8 cellular contexts compared by ENCODE assay signal in the genomic region with DNA sequence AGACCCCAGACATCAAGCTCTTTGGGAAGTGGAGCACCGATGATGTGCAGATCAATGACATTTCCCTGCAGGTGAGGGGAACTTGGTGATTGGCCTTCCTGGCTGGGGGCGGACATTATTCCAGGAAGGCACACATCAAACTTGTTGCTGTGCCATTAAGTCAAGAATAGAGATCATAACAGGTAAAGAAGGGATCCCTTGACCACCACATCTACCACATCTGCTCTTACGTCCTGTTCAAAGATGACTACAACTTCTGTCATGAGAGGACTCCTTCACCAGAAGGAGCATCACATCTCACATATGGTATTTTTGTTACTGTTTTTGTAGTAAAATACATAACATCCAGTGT. TPM values are rescaled to one million over a fixed set of nuclear protein-coding genes. Genes with fewer than 3 reads are reported as not detected.
A peak's percentile ranks its signal among the peaks of the same experiment; 100 is the strongest.
DNase-seq lines count a peak whose midpoint lies in the region; ATAC-seq, FAIRE-seq and TF ChIP-seq lines count a peak whose summit lies in the region.

No MANE protein-coding gene starts in this region.

- peak overlapping the region; percentile 90 for H3K9ac ChIP-seq in astrocyte (ENCODE audit: low read length)

- peaks cover 20% of the 10 kb centered on the region for H3K4me1 Mint-ChIP-seq in astrocyte (ENCODE audit: low read depth, unreplicated experiment)

- H3K4me3 ChIP-seq in cardiac muscle cell (peak overlapping the region; percentile 77), astrocyte (ENCODE audit: insufficient read depth, low read depth, low read length) (peak overlapping the region; percentile 93), lower lobe of right lung (peak overlapping the region; percentile 80), upper lobe of right lung (peak overlapping the region; percentile 78)

- peaks cover 67% of the 10 kb centered on the region for H3K79me2 ChIP-seq in astrocyte (ENCODE audit: insufficient read depth, low read length)

- H3K36me3 ChIP-seq in cardiac muscle cell: peaks cover 18% of the 10 kb centered on the region
- H3K36me3 ChIP-seq in astrocyte (ENCODE audit: insufficient read depth, low read length): peaks cover 25% of the 10 kb centered on the region
- peaks cover 51% of the 10 kb centered on the region for H3K36me3 ChIP-seq in lower lobe of right lung
- peaks cover 50% of the 10 kb centered on the region for H3K36me3 ChIP-seq in upper lobe of right lung

- peak overlapping the region; percentile 100 for H3K27ac Mint-ChIP-seq in astrocyte (ENCODE audit: unreplicated experiment)

- peak overlapping the region; percentile 95 for H3K4me2 ChIP-seq in astrocyte (ENCODE audit: low read length)

- intact Hi-C loops in left cardiac atrium (cut with DNase I) (no loop called here), lower lobe of right lung (cut with DNase I) (no loop called here), upper lobe of right lung (cut with DNase I) (no loop called here)

- no peak for DNase-seq in cardiac muscle cell (ENCODE audit: low read depth in 1 of 2, low spot score in 1 of 2)
- no peak for DNase-seq in left cardiac atrium
- no peak for DNase-seq in astrocyte (ENCODE audit: low read depth)
- DNase-seq in lower lobe of right lung: no peak
- DNase-seq in upper lobe of right lung: no peak
- no peak for DNase-seq in NCI-H446 treated with DMSO at 0.1 percent for 48 hours (lab: John Stamatoyannopoulos, UW)
- DNase-seq in SHP77 treated with DMSO at 0.1 percent for 48 hours (lab: John Stamatoyannopoulos, UW): no peak
- no peak for DNase-seq in SIG-M5 treated with dmso at 0.1 percent for 504 hours (lab: John Stamatoyannopoulos, UW; ENCODE audit: unreplicated experiment)

- H3K9me3 ChIP-seq in cardiac muscle cell (ENCODE audit: low read depth): no peaks in the 10 kb centered on the region
- no peaks in the 10 kb centered on the region for H3K9me3 ChIP-seq in astrocyte (ENCODE audit: insufficient read depth, low read depth, low read length)
- H3K9me3 ChIP-seq in lower lobe of right lung: no peaks in the 10 kb centered on the region
- no peaks in the 10 kb centered on the region for H3K9me3 ChIP-seq in upper lobe of right lung

- no peak overlapping the region for H2AFZ ChIP-seq in astrocyte (ENCODE audit: low read depth, low read length)

- no peak for TF ChIP-seq CTCF in cardiac muscle cell (IDR thresholded peaks at IDR 0.05; ENCODE audit: low read depth, low read length)
- TF ChIP-seq CTCF in astrocyte (IDR thresholded peaks at IDR 0.05; ENCODE audit: insufficient read depth, low read depth, low read length): no peak
- TF ChIP-seq CTCF in lower lobe of right lung (IDR thresholded peaks at IDR 0.05): no peak
- TF ChIP-seq CTCF in upper lobe of right lung (IDR thresholded peaks at IDR 0.05): no peak

- peak overlapping the region; percentile 99 for H3K4me3 Mint-ChIP-seq in astrocyte (ENCODE audit: unreplicated experiment)

- H3K36me3 Mint-ChIP-seq in astrocyte (ENCODE audit: low read depth, unreplicated experiment): peaks cover 17% of the 10 kb centered on the region

- ATAC-seq in left cardiac atrium: no peak
- ATAC-seq in lower lobe of right lung: no peak
- no peak for ATAC-seq in upper lobe of right lung

- H3K27me3 Mint-ChIP-seq in astrocyte (ENCODE audit: low read depth, unreplicated experiment): no peaks in the 10 kb centered on the region

- H3K27me3 ChIP-seq in cardiac muscle cell (no peaks in the 10 kb centered on the region), astrocyte (ENCODE audit: insufficient read depth, low read length) (no peaks in the 10 kb centered on the region), lower lobe of right lung (ENCODE audit: low read depth) (no peaks in the 10 kb centered on the region), upper lobe of right lung (no peaks in the 10 kb centered on the region)

- H3K4me1 ChIP-seq in cardiac muscle cell (ENCODE audit: low read depth) (peaks cover 13% of the 10 kb centered on the region), astrocyte (ENCODE audit: insufficient read depth, low read length) (peaks cover 17% of the 10 kb centered on the region), lower lobe of right lung (peaks cover 42% of the 10 kb centered on the region), upper lobe of right lung (peaks cover 16% of the 10 kb centered on the region)

- H4K20me1 ChIP-seq in astrocyte (ENCODE audit: insufficient read depth, low read length): peaks cover 55% of the 10 kb centered on the region

- H3K27ac ChIP-seq in cardiac muscle cell (no peak overlapping the region), astrocyte (ENCODE audit: low read depth, low read length) (no peak overlapping the region), lower lobe of right lung (no peak overlapping the region), upper lobe of right lung (no peak overlapping the region)

- FAIRE-seq in astrocyte (lab: Jason Lieb, UNC): no peak

- no peaks in the 10 kb centered on the region for H3K9me3 Mint-ChIP-seq in astrocyte (ENCODE audit: unreplicated experiment)

RNA-seq across cellular contexts. Expression of a gene that starts 1.1 kb away (rescaled TPM):
- total RNA-seq in cardiac muscle cell (1,551 and 1,738 TPM in 2 replicates), left cardiac atrium (100 to 1,000 TPM; 572 to 598 TPM), astrocyte (793 and 891 TPM in 2 replicates), lower lobe of right lung (770 TPM), upper lobe of right lung (721 TPM)
- polyA plus RNA-seq in cardiac muscle cell: 643 and 656 TPM in 2 replicates

RNA-seq across cellular contexts. Expression of a gene that starts 7.3 kb away (rescaled TPM):
- 3.1 TPM in 1 of 2 replicates, not detected in the other for total RNA-seq in cardiac muscle cell
- not detected in 2 replicates for polyA plus RNA-seq in cardiac muscle cell
- total RNA-seq in left cardiac atrium: not detected
- total RNA-seq in astrocyte: 0.36 and 0.41 TPM in 2 replicates
- total RNA-seq in lower lobe of right lung: not detected
- 0.55 TPM for total RNA-seq in upper lobe of right lung

RNA-seq across cellular contexts. Expression of a gene that starts 7.3 kb away (rescaled TPM):
- total RNA-seq in cardiac muscle cell (9.1 and 12.6 TPM in 2 replicates), left cardiac atrium (under 1 TPM; 0.44 to 0.53 TPM), astrocyte (2.4 and 2.9 TPM in 2 replicates), lower lobe of right lung (1.2 TPM), upper lobe of right lung (1.6 TPM)
- polyA plus RNA-seq in cardiac muscle cell: 7.6 and 8.9 TPM in 2 replicates

RNA-seq across cellular contexts. Expression of a gene that starts 20.3 kb away (rescaled TPM):
- total RNA-seq in cardiac muscle cell (15.6 and 37.9 TPM in 2 replicates), left cardiac atrium (10 to 100 TPM; 13.2 to 25.0 TPM), astrocyte (11.7 and 12.7 TPM in 2 replicates), lower lobe of right lung (10.0 TPM), upper lobe of right lung (9.5 TPM)
- polyA plus RNA-seq in cardiac muscle cell: 16.0 and 18.6 TPM in 2 replicates

RNA-seq across cellular contexts. Expression of a gene that starts 25.6 kb away (rescaled TPM):
- total RNA-seq in cardiac muscle cell: 5.9 and 7.6 TPM in 2 replicates
- 5.8 and 6.8 TPM in 2 replicates for polyA plus RNA-seq in cardiac muscle cell
- total RNA-seq in left cardiac atrium: under 1 TPM; 0.37 to 0.41 TPM
- total RNA-seq in astrocyte: 0.43 and 0.55 TPM in 2 replicates
- total RNA-seq in lower lobe of right lung: 2.5 TPM
- 1.4 TPM for total RNA-seq in upper lobe of right lung
